ENCODE assay signal across 9 cellular contexts in the genomic region with DNA sequence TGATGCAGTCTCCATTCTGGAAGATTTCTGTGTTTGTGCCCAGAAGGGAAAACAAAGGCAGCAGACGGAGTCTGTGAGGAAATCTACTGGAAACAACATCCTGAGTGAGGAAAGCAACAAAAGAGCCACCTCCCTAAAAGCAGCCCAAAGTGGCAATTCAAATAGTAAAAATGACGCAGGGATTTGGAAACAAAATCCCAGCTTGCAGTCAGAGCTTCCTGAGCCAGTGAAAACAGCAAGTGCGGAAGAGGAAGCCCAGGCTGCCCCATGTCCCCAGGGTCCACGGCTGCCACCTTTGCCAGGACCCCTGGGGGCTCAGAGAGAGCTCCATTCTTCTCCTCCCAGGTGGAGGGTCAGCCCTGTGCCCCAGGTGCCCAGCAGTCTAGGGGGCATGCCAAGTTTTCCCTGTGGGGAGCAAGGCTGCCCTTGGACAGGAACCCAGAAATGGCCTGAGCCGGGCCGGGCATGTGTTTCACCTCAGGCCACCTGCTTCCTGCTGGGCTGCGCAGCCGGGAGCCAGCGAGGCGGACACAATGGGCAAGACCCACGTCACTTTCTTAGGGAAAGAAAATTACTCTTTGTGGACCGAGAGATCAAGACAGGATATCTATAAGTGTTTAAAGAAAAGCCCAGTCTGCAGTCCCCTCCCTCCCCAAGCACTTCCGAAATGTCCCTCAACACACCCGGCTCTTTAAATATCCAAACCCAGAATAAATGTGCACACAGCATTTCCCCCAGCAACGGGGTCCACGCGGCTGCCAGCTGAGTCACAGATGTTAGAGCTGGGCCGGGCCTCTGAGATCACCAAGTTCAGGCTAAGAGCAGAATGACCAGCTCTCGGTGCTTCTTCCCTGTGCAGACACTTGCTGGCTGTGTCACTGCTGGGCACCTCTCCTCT.
A peak's percentile ranks its signal among the peaks of the same experiment; 100 is the strongest.
DNase-seq lines count a peak whose midpoint lies in the region; ATAC-seq, FAIRE-seq and TF ChIP-seq lines count a peak whose summit lies in the region.
"Had no signal": no experiment of that assay in that cellular context is flagged by ENCODE, and none has a peak within 500 bp of the region (broad histone marks: within the 10 kb centered on the region; RNA-seq: fewer than 3 reads in every experiment).

No MANE protein-coding gene starts in this region.

- DNase-seq in HT1080 (ENCODE audit: low read depth) (peak; percentile 18), astrocyte of the cerebellum (ENCODE audit: low read depth) (peak; percentile 31), kidney (peak; percentile 90), smooth muscle cell (lab: John Stamatoyannopoulos, UW; ENCODE audit: unreplicated experiment) (peak; percentile 33), 8988T (no peak)
- no peak for DNase-seq in stimulated activated CD4-positive, alpha-beta T cell treated with anti-CD3 and anti-CD28 coated beads, Interleukin-2, amount 100 ng/mL, for 24 hours
- no peak for DNase-seq in stimulated activated CD4-positive, alpha-beta T cell treated with anti-CD3 and anti-CD28 coated beads, Interleukin-2, amount 100 ng/mL, for 48 hours
- DNase-seq in activated naive CD8-positive, alpha-beta T cell treated with anti-CD3 and anti-CD28 coated beads, Interleukin-2, amount 50 U/mL, for 24 hours: no peak
- DNase-seq: central memory CD4-positive, alpha-beta T cell had no signal

- H3K4me3 ChIP-seq in astrocyte of the cerebellum (ENCODE audit: low read depth, low read length): no peak overlapping the region
- H3K4me3 ChIP-seq in kidney (ENCODE audit: low read length in 2 of 2): peak overlapping the region in 1 of 2 donors; percentile 19
- no peak overlapping the region for H3K4me3 ChIP-seq in smooth muscle cell

- H3K9me3 Mint-ChIP-seq in activated naive CD8-positive, alpha-beta T cell treated with anti-CD3 and anti-CD28 coated beads, Interleukin-2, amount 50 U/mL, for 24 hours: peaks cover 5% of the 10 kb centered on the region

- 60% methylated on average over 19 of the region's 19 CpGs for WGBS in smooth muscle cell (ENCODE audit: low lambda C conversion rate)

- TF ChIP-seq CTCF in astrocyte of the cerebellum (IDR thresholded peaks at IDR 0.05; ENCODE audit: low read depth, low read length, missing control alignments): no peak
- no peak for TF ChIP-seq CTCF in kidney (IDR thresholded peaks at IDR 0.05; ENCODE audit: borderline replicate concordance, extremely low read depth, insufficient read depth)
- TF ChIP-seq CTCF in smooth muscle cell (IDR thresholded peaks at IDR 0.05; ENCODE audit: borderline replicate concordance, insufficient read depth, poor library complexity, severe bottlenecking): no peak

- H3K4me2 ChIP-seq in smooth muscle cell: peak overlapping the region; percentile 71

- H3K79me2 ChIP-seq in smooth muscle cell (ENCODE audit: low read depth): no peaks in the 10 kb centered on the region

- H3K36me3 ChIP-seq in kidney (ENCODE audit: control insufficient read depth in 1 of 2, insufficient read depth in 2 of 2, low read length in 2 of 2) (no peaks in the 10 kb centered on the region), smooth muscle cell (ENCODE audit: low read depth) (no peaks in the 10 kb centered on the region)

- H3K27ac ChIP-seq in kidney (ENCODE audit: low read depth in 2 of 2, low read length in 2 of 2): peak overlapping the region; percentile 83 to 85
- peak overlapping the region; percentile 57 for H3K27ac ChIP-seq in smooth muscle cell (ENCODE audit: low read depth)

- no peaks in the 10 kb centered on the region for H3K27me3 ChIP-seq in smooth muscle cell (ENCODE audit: low read depth)

- H3K4me1 Mint-ChIP-seq in activated naive CD8-positive, alpha-beta T cell treated with anti-CD3 and anti-CD28 coated beads, Interleukin-2, amount 50 U/mL, for 24 hours: peaks cover 9% of the 10 kb centered on the region

- H3F3A ChIP-seq in smooth muscle cell (ENCODE audit: low read depth): peaks cover 13% of the 10 kb centered on the region

- peak overlapping the region; percentile 79 for H2AFZ ChIP-seq in smooth muscle cell (ENCODE audit: low read depth)

- no peaks in the 10 kb centered on the region for H4K20me1 ChIP-seq in smooth muscle cell (ENCODE audit: low read depth)

- H3K9ac ChIP-seq in kidney (ENCODE audit: low read length in 2 of 2) (peak overlapping the region in 1 of 2 donors; percentile 67), smooth muscle cell (ENCODE audit: low read depth) (no peak overlapping the region)

- H3K9me3 ChIP-seq in kidney (ENCODE audit: control insufficient read depth in 1 of 2, low read length in 2 of 2) (no peaks in the 10 kb centered on the region), smooth muscle cell (replicated peaks; ENCODE audit: low read depth) (no peaks in the 10 kb centered on the region)

- H3K4me1 ChIP-seq in kidney (ENCODE audit: control insufficient read depth in 1 of 2, insufficient read depth in 1 of 2, low read depth in 1 of 2, low read length in 2 of 2) (peaks cover 17 to 20% of the 10 kb centered on the region in 2 donors), smooth muscle cell (ENCODE audit: low read depth) (peaks cover 30% of the 10 kb centered on the region)

- FAIRE-seq in kidney (lab: Jason Lieb, UNC): no peak

- H3K27me3 Mint-ChIP-seq in activated naive CD8-positive, alpha-beta T cell treated with anti-CD3 and anti-CD28 coated beads, Interleukin-2, amount 50 U/mL, for 24 hours: no peaks in the 10 kb centered on the region

- no peak for ATAC-seq in activated naive CD8-positive, alpha-beta T cell treated with anti-CD3 and anti-CD28 coated beads, Interleukin-2, amount 50 U/mL, for 24 hours

- no peak overlapping the region for H3K4me3 Mint-ChIP-seq in activated naive CD8-positive, alpha-beta T cell treated with anti-CD3 and anti-CD28 coated beads, Interleukin-2, amount 50 U/mL, for 24 hours

- in situ Hi-C loops in astrocyte of the cerebellum (cut with HindIII; ENCODE audit: low sequenced_read_pairs): no loop called here

- intact Hi-C loops in kidney (cut with DNase I): no loop called here

- H3K27ac Mint-ChIP-seq in activated naive CD8-positive, alpha-beta T cell treated with anti-CD3 and anti-CD28 coated beads, Interleukin-2, amount 50 U/mL, for 24 hours: no peak overlapping the region

- no peaks in the 10 kb centered on the region for H3K36me3 Mint-ChIP-seq in activated naive CD8-positive, alpha-beta T cell treated with anti-CD3 and anti-CD28 coated beads, Interleukin-2, amount 50 U/mL, for 24 hours (ENCODE audit: low read depth)

Comparison
In these comparisons a context has a peak if more than half of its experiments do, and no peak if none do; other contexts are left out.
1. DNase-seq: peak in HT1080 (single experiment), astrocyte of the cerebellum (single experiment), kidney (single experiment) and smooth muscle cell (single experiment); none in stimulated activated CD4-positive, alpha-beta T cell treated with anti-CD3 and anti-CD28 coated beads, Interleukin-2, amount 100 ng/mL, for 24 hours (0 of 2), stimulated activated CD4-positive, alpha-beta T cell treated with anti-CD3 and anti-CD28 coated beads, Interleukin-2, amount 100 ng/mL, for 48 hours (0 of 2), 8988T (single experiment) and activated naive CD8-positive, alpha-beta T cell treated with anti-CD3 and anti-CD28 coated beads, Interleukin-2, amount 50 U/mL, for 24 hours (single experiment).